In the genomic region with DNA sequence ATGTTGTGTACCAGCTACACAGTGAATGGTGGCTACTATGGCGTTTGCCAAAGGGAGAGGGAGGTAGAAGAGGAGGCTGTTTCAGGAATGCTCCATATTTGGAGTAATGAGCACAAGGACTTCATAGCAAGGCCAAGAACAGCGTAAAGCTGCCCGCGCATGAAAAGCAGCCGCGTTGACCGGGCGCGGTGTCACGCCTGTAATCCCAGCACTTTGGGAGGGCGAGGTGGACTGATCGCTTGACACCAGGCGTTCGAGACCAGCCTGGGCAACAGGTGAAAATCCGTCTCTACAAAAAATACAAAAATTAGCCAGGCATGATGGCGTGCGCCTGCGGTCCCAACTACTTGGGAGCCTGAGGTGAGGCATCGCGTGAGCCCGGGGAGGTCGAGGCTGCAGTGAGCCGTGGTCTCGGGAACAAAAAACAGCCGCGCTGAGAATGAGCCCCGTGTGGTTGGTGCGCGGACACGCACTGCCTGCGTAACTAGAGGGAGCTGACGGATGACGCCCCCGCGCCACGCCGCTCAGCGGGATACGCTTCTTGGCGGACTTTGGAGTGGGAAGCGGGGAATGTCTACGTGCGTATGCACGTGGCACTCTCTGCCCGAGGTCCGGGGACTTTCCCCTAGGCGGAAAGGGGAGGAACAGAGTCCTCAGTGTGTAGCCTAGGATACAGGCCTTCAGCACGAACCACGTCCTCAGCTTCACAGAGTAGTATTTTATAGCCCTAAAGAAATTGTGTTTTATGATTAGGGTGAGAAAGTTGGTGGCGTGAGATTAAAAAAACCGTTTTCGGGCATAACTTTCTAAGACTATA, we compare ENCODE assay signal across 1 cellular context.
TF ChIP-seq lines count a peak whose summit lies in the region.

A gene (minus strand): TSS at position 693 of the 817 bp plus-strand sequence.

TF ChIP-seq in HEK293, 187 proteins besides CTCF, POLR2A, EP300 and RAD21 (continued from another document and continues in another):
- TF ChIP-seq, protein P1, sequence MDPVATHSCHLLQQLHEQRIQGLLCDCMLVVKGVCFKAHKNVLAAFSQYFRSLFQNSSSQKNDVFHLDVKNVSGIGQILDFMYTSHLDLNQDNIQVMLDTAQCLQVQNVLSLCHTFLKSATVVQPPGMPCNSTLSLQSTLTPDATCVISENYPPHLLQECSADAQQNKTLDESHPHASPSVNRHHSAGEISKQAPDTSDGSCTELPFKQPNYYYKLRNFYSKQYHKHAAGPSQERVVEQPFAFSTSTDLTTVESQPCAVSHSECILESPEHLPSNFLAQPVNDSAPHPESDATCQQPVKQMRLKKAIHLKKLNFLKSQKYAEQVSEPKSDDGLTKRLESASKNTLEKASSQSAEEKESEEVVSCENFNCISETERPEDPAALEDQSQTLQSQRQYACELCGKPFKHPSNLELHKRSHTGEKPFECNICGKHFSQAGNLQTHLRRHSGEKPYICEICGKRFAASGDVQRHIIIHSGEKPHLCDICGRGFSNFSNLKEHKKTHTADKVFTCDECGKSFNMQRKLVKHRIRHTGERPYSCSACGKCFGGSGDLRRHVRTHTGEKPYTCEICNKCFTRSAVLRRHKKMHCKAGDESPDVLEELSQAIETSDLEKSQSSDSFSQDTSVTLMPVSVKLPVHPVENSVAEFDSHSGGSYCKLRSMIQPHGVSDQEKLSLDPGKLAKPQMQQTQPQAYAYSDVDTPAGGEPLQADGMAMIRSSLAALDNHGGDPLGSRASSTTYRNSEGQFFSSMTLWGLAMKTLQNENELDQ (tag by site-specific recombination; IDR thresholded peaks at IDR 0.05; ENCODE audit: low read depth), result no peak
- TF ChIP-seq SCRT1 (tag by site-specific recombination; IDR thresholded peaks at IDR 0.05; ENCODE audit: borderline replicate concordance) (peak; percentile 98), ZNF239 (tag by site-specific recombination; IDR thresholded peaks at IDR 0.05) (no peak), ZNF521 (tag by site-specific recombination; IDR thresholded peaks at IDR 0.05) (no peak), ZNF76 (tag by site-specific recombination; IDR thresholded peaks at IDR 0.05; ENCODE audit: borderline replicate concordance, low read depth) (peak; percentile 65; the same call in 1 of the 2 replicates), ZNF169 (tag by site-specific recombination; IDR thresholded peaks at IDR 0.05) (no peak), ZNF701 (tag by site-specific recombination; IDR thresholded peaks at IDR 0.05) (0 out of 2 replicates have a peak, but pooled peaks have one; percentile 24), ZNF404 (tag by site-specific recombination; IDR thresholded peaks at IDR 0.05) (no peak), ZNF571 (tag by site-specific recombination; IDR thresholded peaks at IDR 0.05) (no peak), ZNF48 (tag by site-specific recombination; IDR thresholded peaks at IDR 0.05) (no peak), ZNF548 (tag by site-specific recombination; IDR thresholded peaks at IDR 0.05) (no peak), ZBTB1 (tag by site-specific recombination; IDR thresholded peaks at IDR 0.05) (peak; percentile 91; the same call in 1 of the 2 replicates), ZNF157 (tag by site-specific recombination; IDR thresholded peaks at IDR 0.05) (0 out of 2 replicates have a peak, but pooled peaks have one; percentile 23), ZNF677 (tag by site-specific recombination; IDR thresholded peaks at IDR 0.05) (no peak), ZNF302 (tag by site-specific recombination; IDR thresholded peaks at IDR 0.05; ENCODE audit: low read depth) (no peak), SALL2 (tag by site-specific recombination; IDR thresholded peaks at IDR 0.05; ENCODE audit: borderline replicate concordance) (no peak), OVOL3 (tag by site-specific recombination; IDR thresholded peaks at IDR 0.05) (no peak; the same call in 1 of the 2 replicates), MYNN (tag by site-specific recombination; IDR thresholded peaks at IDR 0.05; ENCODE audit: borderline replicate concordance) (no peak; the same call in 1 of the 2 replicates), MEIS1 (CRISPR knock-in tag; IDR thresholded peaks at IDR 0.05; ENCODE audit: borderline replicate concordance) (no peak), ZNF558 (tag by site-specific recombination; IDR thresholded peaks at IDR 0.05) (no peak), OSR2 (tag by site-specific recombination; IDR thresholded peaks at IDR 0.05) (no peak), ZNF114 (tag by site-specific recombination; IDR thresholded peaks at IDR 0.05) (no peak), GLIS2 (tag by site-specific recombination; IDR thresholded peaks at IDR 0.05) (peak; percentile 97), ZFHX2 (tag by site-specific recombination; conservative IDR thresholded peaks at IDR 0.05) (peak; percentile 88), ZNF223 (tag by site-specific recombination; IDR thresholded peaks at IDR 0.05) (no peak), ZNF140 (tag by site-specific recombination; IDR thresholded peaks at IDR 0.05) (no peak), ZNF768 (tag by site-specific recombination; IDR thresholded peaks at IDR 0.05) (no peak), ZNF549 (tag by site-specific recombination; IDR thresholded peaks at IDR 0.05) (no peak), SETDB1 (IDR thresholded peaks at IDR 0.05; ENCODE audit: insufficient read length, low read length) (no peak)
- TF ChIP-seq, protein P2, sequence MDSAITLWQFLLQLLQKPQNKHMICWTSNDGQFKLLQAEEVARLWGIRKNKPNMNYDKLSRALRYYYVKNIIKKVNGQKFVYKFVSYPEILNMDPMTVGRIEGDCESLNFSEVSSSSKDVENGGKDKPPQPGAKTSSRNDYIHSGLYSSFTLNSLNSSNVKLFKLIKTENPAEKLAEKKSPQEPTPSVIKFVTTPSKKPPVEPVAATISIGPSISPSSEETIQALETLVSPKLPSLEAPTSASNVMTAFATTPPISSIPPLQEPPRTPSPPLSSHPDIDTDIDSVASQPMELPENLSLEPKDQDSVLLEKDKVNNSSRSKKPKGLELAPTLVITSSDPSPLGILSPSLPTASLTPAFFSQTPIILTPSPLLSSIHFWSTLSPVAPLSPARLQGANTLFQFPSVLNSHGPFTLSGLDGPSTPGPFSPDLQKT (IDR thresholded peaks at IDR 0.05; ENCODE audit: borderline replicate concordance, low read depth, low read length), result no peak
- TF ChIP-seq, protein P3, sequence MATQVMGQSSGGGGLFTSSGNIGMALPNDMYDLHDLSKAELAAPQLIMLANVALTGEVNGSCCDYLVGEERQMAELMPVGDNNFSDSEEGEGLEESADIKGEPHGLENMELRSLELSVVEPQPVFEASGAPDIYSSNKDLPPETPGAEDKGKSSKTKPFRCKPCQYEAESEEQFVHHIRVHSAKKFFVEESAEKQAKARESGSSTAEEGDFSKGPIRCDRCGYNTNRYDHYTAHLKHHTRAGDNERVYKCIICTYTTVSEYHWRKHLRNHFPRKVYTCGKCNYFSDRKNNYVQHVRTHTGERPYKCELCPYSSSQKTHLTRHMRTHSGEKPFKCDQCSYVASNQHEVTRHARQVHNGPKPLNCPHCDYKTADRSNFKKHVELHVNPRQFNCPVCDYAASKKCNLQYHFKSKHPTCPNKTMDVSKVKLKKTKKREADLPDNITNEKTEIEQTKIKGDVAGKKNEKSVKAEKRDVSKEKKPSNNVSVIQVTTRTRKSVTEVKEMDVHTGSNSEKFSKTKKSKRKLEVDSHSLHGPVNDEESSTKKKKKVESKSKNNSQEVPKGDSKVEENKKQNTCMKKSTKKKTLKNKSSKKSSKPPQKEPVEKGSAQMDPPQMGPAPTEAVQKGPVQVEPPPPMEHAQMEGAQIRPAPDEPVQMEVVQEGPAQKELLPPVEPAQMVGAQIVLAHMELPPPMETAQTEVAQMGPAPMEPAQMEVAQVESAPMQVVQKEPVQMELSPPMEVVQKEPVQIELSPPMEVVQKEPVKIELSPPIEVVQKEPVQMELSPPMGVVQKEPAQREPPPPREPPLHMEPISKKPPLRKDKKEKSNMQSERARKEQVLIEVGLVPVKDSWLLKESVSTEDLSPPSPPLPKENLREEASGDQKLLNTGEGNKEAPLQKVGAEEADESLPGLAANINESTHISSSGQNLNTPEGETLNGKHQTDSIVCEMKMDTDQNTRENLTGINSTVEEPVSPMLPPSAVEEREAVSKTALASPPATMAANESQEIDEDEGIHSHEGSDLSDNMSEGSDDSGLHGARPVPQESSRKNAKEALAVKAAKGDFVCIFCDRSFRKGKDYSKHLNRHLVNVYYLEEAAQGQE (tag by site-specific recombination; IDR thresholded peaks at IDR 0.05), result peak; percentile 62; the same call in 1 of the 2 replicates
- TF ChIP-seq, protein P4, sequence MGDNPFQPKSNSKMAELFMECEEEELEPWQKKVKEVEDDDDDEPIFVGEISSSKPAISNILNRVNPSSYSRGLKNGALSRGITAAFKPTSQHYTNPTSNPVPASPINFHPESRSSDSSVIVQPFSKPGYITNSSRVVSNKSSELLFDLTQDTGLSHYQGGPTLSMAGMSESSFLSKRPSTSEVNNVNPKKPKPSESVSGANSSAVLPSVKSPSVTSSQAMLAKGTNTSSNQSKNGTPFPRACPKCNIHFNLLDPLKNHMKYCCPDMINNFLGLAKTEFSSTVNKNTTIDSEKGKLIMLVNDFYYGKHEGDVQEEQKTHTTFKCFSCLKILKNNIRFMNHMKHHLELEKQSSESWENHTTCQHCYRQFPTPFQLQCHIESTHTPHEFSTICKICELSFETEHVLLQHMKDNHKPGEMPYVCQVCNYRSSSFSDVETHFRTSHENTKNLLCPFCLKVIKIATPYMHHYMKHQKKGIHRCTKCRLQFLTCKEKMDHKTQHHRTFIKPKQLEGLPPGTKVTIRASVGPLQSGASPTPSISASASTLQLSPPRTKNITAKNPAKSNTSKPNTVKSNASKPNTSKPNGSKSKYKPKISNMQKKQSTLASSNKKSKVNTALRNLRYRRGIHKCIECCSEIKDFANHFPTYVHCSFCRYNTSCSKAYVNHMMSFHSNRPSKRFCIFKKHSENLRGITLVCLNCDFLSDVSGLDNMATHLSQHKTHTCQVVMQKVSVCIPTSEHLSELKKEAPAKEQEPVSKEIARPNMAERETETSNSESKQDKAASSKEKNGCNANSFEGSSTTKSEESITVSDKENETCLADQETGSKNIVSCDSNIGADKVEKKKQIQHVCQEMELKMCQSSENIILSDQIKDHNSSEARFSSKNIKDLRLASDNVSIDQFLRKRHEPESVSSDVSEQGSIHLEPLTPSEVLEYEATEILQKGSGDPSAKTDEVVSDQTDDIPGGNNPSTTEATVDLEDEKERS (tag by site-specific recombination; IDR thresholded peaks at IDR 0.05), result no peak
- TF ChIP-seq, protein P5, sequence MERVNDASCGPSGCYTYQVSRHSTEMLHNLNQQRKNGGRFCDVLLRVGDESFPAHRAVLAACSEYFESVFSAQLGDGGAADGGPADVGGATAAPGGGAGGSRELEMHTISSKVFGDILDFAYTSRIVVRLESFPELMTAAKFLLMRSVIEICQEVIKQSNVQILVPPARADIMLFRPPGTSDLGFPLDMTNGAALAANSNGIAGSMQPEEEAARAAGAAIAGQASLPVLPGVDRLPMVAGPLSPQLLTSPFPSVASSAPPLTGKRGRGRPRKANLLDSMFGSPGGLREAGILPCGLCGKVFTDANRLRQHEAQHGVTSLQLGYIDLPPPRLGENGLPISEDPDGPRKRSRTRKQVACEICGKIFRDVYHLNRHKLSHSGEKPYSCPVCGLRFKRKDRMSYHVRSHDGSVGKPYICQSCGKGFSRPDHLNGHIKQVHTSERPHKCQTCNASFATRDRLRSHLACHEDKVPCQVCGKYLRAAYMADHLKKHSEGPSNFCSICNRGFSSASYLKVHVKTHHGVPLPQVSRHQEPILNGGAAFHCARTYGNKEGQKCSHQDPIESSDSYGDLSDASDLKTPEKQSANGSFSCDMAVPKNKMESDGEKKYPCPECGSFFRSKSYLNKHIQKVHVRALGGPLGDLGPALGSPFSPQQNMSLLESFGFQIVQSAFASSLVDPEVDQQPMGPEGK (tag by site-specific recombination; IDR thresholded peaks at IDR 0.05), result peak; percentile 98
- TF ChIP-seq, protein P6, sequence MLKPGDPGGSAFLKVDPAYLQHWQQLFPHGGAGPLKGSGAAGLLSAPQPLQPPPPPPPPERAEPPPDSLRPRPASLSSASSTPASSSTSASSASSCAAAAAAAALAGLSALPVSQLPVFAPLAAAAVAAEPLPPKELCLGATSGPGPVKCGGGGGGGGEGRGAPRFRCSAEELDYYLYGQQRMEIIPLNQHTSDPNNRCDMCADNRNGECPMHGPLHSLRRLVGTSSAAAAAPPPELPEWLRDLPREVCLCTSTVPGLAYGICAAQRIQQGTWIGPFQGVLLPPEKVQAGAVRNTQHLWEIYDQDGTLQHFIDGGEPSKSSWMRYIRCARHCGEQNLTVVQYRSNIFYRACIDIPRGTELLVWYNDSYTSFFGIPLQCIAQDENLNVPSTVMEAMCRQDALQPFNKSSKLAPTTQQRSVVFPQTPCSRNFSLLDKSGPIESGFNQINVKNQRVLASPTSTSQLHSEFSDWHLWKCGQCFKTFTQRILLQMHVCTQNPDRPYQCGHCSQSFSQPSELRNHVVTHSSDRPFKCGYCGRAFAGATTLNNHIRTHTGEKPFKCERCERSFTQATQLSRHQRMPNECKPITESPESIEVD (tag by site-specific recombination; IDR thresholded peaks at IDR 0.05), result no peak
- TF ChIP-seq, protein P7, sequence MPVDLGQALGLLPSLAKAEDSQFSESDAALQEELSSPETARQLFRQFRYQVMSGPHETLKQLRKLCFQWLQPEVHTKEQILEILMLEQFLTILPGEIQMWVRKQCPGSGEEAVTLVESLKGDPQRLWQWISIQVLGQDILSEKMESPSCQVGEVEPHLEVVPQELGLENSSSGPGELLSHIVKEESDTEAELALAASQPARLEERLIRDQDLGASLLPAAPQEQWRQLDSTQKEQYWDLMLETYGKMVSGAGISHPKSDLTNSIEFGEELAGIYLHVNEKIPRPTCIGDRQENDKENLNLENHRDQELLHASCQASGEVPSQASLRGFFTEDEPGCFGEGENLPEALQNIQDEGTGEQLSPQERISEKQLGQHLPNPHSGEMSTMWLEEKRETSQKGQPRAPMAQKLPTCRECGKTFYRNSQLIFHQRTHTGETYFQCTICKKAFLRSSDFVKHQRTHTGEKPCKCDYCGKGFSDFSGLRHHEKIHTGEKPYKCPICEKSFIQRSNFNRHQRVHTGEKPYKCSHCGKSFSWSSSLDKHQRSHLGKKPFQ (tag by site-specific recombination; IDR thresholded peaks at IDR 0.05), result peak; percentile 47; the same call in 1 of the 2 replicates
- TF ChIP-seq, protein P8, sequence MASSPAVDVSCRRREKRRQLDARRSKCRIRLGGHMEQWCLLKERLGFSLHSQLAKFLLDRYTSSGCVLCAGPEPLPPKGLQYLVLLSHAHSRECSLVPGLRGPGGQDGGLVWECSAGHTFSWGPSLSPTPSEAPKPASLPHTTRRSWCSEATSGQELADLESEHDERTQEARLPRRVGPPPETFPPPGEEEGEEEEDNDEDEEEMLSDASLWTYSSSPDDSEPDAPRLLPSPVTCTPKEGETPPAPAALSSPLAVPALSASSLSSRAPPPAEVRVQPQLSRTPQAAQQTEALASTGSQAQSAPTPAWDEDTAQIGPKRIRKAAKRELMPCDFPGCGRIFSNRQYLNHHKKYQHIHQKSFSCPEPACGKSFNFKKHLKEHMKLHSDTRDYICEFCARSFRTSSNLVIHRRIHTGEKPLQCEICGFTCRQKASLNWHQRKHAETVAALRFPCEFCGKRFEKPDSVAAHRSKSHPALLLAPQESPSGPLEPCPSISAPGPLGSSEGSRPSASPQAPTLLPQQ (tag by site-specific recombination; IDR thresholded peaks at IDR 0.05), result peak; percentile 89
- TF ChIP-seq, protein P9, sequence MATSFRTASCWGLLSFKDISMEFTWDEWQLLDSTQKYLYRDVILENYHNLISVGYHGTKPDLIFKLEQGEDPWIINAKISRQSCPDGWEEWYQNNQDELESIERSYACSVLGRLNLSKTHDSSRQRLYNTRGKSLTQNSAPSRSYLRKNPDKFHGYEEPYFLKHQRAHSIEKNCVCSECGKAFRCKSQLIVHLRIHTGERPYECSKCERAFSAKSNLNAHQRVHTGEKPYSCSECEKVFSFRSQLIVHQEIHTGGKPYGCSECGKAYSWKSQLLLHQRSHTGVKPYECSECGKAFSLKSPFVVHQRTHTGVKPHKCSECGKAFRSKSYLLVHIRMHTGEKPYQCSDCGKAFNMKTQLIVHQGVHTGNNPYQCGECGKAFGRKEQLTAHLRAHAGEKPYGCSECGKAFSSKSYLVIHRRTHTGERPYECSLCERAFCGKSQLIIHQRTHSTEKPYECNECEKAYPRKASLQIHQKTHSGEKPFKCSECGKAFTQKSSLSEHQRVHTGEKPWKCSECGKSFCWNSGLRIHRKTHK (tag by site-specific recombination; IDR thresholded peaks at IDR 0.05), result no peak
